1 cellular context compared by ENCODE assay signal in the genomic region with DNA sequence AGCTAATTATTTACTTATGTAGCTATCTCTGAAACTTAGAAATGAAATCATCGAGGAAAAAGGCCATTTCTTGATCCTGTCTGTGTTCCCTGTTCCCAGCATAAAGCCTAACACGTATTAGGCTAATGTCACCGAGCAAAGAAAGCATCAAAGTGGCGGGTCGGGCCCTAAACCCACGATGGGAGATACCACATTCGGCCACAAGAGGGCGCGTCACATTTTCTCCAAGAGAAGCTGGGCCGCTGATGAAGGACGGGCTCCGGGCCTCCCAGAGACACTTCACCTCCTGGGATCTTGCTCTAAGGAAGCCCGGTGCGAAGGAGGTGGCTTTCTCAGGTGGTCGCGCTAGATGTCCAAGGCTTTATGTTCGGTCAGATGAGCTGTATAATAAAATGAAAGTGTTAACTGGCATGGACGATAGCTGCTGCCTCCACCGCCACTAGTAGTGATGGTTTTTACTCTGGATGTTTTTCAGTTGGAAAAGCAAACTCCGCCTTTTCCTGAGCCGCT.
TF ChIP-seq lines count a peak whose summit lies in the region.

No MANE protein-coding gene starts in this region.

TF ChIP-seq in SK-N-SH, 30 proteins besides CTCF, POLR2A, EP300 and RAD21 (continued from another document):
- TF ChIP-seq, protein P1, sequence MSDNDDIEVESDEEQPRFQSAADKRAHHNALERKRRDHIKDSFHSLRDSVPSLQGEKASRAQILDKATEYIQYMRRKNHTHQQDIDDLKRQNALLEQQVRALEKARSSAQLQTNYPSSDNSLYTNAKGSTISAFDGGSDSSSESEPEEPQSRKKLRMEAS (IDR thresholded peaks at IDR 0.05; ENCODE audit: low read depth) = peak; percentile 63; the same call in 1 of the 2 replicates
- TF ChIP-seq RCOR1 (IDR thresholded peaks at IDR 0.05; ENCODE audit: low read length) = 0 out of 2 replicates have a peak, but pooled peaks have one; percentile 49
- TF ChIP-seq SIN3A (IDR thresholded peaks at IDR 0.05; ENCODE audit: borderline replicate concordance, low read depth, low read length) = peak; percentile 84; the same call in 1 of the 2 replicates
- TF ChIP-seq SMC3 (IDR thresholded peaks at IDR 0.05; ENCODE audit: low read depth, low read length) = peak; percentile 71
- TF ChIP-seq, protein P2, sequence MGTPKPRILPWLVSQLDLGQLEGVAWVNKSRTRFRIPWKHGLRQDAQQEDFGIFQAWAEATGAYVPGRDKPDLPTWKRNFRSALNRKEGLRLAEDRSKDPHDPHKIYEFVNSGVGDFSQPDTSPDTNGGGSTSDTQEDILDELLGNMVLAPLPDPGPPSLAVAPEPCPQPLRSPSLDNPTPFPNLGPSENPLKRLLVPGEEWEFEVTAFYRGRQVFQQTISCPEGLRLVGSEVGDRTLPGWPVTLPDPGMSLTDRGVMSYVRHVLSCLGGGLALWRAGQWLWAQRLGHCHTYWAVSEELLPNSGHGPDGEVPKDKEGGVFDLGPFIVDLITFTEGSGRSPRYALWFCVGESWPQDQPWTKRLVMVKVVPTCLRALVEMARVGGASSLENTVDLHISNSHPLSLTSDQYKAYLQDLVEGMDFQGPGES (IDR thresholded peaks at IDR 0.05; ENCODE audit: low read depth, low read length) = no peak
- TF ChIP-seq, protein P3, sequence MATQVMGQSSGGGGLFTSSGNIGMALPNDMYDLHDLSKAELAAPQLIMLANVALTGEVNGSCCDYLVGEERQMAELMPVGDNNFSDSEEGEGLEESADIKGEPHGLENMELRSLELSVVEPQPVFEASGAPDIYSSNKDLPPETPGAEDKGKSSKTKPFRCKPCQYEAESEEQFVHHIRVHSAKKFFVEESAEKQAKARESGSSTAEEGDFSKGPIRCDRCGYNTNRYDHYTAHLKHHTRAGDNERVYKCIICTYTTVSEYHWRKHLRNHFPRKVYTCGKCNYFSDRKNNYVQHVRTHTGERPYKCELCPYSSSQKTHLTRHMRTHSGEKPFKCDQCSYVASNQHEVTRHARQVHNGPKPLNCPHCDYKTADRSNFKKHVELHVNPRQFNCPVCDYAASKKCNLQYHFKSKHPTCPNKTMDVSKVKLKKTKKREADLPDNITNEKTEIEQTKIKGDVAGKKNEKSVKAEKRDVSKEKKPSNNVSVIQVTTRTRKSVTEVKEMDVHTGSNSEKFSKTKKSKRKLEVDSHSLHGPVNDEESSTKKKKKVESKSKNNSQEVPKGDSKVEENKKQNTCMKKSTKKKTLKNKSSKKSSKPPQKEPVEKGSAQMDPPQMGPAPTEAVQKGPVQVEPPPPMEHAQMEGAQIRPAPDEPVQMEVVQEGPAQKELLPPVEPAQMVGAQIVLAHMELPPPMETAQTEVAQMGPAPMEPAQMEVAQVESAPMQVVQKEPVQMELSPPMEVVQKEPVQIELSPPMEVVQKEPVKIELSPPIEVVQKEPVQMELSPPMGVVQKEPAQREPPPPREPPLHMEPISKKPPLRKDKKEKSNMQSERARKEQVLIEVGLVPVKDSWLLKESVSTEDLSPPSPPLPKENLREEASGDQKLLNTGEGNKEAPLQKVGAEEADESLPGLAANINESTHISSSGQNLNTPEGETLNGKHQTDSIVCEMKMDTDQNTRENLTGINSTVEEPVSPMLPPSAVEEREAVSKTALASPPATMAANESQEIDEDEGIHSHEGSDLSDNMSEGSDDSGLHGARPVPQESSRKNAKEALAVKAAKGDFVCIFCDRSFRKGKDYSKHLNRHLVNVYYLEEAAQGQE (IDR thresholded peaks at IDR 0.05; ENCODE audit: low read depth, low read length) = 0 out of 2 replicates have a peak, but pooled peaks have one; percentile 51
